Comparison of ENCODE assay signal across 28 cellular contexts in genomic region chr5:81435023-81435422, GRCh38. TPM values are rescaled to one million over a fixed set of nuclear protein-coding genes. Genes with fewer than 3 reads are reported as not detected.
DNase-seq lines count a peak whose midpoint lies in the region; TF ChIP-seq lines count a peak whose summit lies in the region.
"Had no signal": no experiment of that assay in that cellular context is flagged by ENCODE, and none has a peak within 500 bp of the region (broad histone marks: within the 10 kb centered on the region; RNA-seq: fewer than 3 reads in every experiment).

No MANE protein-coding gene starts in this region.

- H3K27ac Mint-ChIP-seq in Caco-2 (ENCODE audit: unreplicated experiment) (no peak overlapping the region), glutamatergic neuron (ENCODE audit: unreplicated experiment) (peak overlapping the region; percentile 52)
- H3K27ac Mint-ChIP-seq: CD14-positive monocyte; CD4-positive, CD25-positive, alpha-beta regulatory T cell; CD8-positive, alpha-beta memory T cell had no signal

- H3K27me3 Mint-ChIP-seq in Caco-2 (ENCODE audit: insufficient read depth, unreplicated experiment) (no peaks in the 10 kb centered on the region), glutamatergic neuron (ENCODE audit: unreplicated experiment) (no peaks in the 10 kb centered on the region)
- H3K27me3 Mint-ChIP-seq: CD4-positive, alpha-beta memory T cell; CD4-positive, CD25-positive, alpha-beta regulatory T cell; CD8-positive, alpha-beta memory T cell had no signal

- TF ChIP-seq CTCF in Caco-2 (IDR thresholded peaks at IDR 0.05; ENCODE audit: insufficient read depth in 1 of 2, low read depth in 1 of 2, low read length in 1 of 2, severe bottlenecking in 1 of 2, unreplicated experiment in 1 of 2) (no peak), HEK293 (tag by site-specific recombination; IDR thresholded peaks at IDR 0.05) (no peak), glutamatergic neuron (IDR thresholded peaks at IDR 0.05; ENCODE audit: partially characterized antibody, unreplicated experiment) (no peak)

- H3K36me3 ChIP-seq in Caco-2 (ENCODE audit: control insufficient read depth, insufficient read depth, low read length): no peaks in the 10 kb centered on the region
- H3K36me3 ChIP-seq in HEK293 (ENCODE audit: control insufficient read depth in 2 of 2, insufficient read depth in 1 of 2, low read length in 2 of 2): no peaks in the 10 kb centered on the region
- H3K36me3 ChIP-seq: BE2C had no signal

- intact Hi-C loops in Caco-2 (cut with micrococcal nuclease; ENCODE audit: unreplicated experiment): no loop called here

- no peaks in the 10 kb centered on the region for H3K9me3 ChIP-seq in Caco-2
- no peaks in the 10 kb centered on the region for H3K9me3 ChIP-seq in HEK293 (ENCODE audit: control insufficient read depth, insufficient read depth, low read depth, low read length)
- H3K9me3 ChIP-seq: A549, BE2C, BLaER1 had no signal

- no peak overlapping the region for H3K27ac ChIP-seq in HEK293 (ENCODE audit: extremely low read depth, low read depth, low read length)
- H3K27ac ChIP-seq: 22Rv1, A549, BLaER1 had no signal

- H3K27me3 ChIP-seq in Caco-2 (replicated peaks; ENCODE audit: control insufficient read depth, insufficient read depth, low read length): no peaks in the 10 kb centered on the region
- H3K27me3 ChIP-seq: BE2C, BLaER1 had no signal

- H3K4me1 ChIP-seq in Caco-2 (no peaks in the 10 kb centered on the region; the same call in 1 of the 2 replicates), HEK293 (ENCODE audit: control insufficient read depth, insufficient read depth, low read length) (no peaks in the 10 kb centered on the region)
- H3K4me1 ChIP-seq: A549, BE2C, BLaER1 had no signal

- peak; percentile 49 to 54 for DNase-seq in Caco-2
- no peak for DNase-seq in glutamatergic neuron
- DNase-seq in HuH-7 (ENCODE audit: low spot score): no peak
- no peak for DNase-seq in AML-193 (lab: John Stamatoyannopoulos, UW)
- no peak for DNase-seq in SKM-1 treated with dmso at 0.1 percent for 144 hours (lab: John Stamatoyannopoulos, UW; ENCODE audit: unreplicated experiment)
- DNase-seq: BE2C; C1 segment of cervical spinal cord; Calu3; CD4-positive, alpha-beta memory T cell; CD4-positive, CD25-positive, alpha-beta regulatory T cell; CD8-positive, alpha-beta memory T cell; COR-L47; DMS 273 treated with DMSO at 0.1 percent for 48 hours; DMS153; DMS53; DMS79; DND-41; EL; GDM1 had no signal

- H3K36me3 Mint-ChIP-seq in Caco-2 (ENCODE audit: insufficient read depth, unreplicated experiment) (no peaks in the 10 kb centered on the region), glutamatergic neuron (ENCODE audit: unreplicated experiment) (peaks cover 4% of the 10 kb centered on the region)

- peaks cover 14% of the 10 kb centered on the region for H3K4me1 Mint-ChIP-seq in Caco-2 (ENCODE audit: low read depth, unreplicated experiment)
- peaks cover 13% of the 10 kb centered on the region for H3K4me1 Mint-ChIP-seq in glutamatergic neuron (ENCODE audit: low read depth, unreplicated experiment)
- H3K4me1 Mint-ChIP-seq: CD14-positive monocyte; CD4-positive, alpha-beta memory T cell; CD4-positive, CD25-positive, alpha-beta regulatory T cell; CD8-positive, alpha-beta memory T cell had no signal

- BruUV-seq in Caco-2 (replicated peaks; lab: Mats Ljungman, UMichigan): no TSS peak

- no peaks in the 10 kb centered on the region for H3K9me3 Mint-ChIP-seq in Caco-2 (ENCODE audit: unreplicated experiment)
- peaks cover 3% of the 10 kb centered on the region for H3K9me3 Mint-ChIP-seq in glutamatergic neuron (ENCODE audit: unreplicated experiment)
- H3K9me3 Mint-ChIP-seq: CD14-positive monocyte; CD8-positive, alpha-beta memory T cell had no signal

- no peak overlapping the region for H3K4me3 Mint-ChIP-seq in Caco-2 (ENCODE audit: unreplicated experiment)
- H3K4me3 Mint-ChIP-seq in glutamatergic neuron (ENCODE audit: unreplicated experiment): no peak overlapping the region
- H3K4me3 Mint-ChIP-seq: CD14-positive monocyte; CD4-positive, alpha-beta memory T cell; CD4-positive, CD25-positive, alpha-beta regulatory T cell; CD8-positive, alpha-beta memory T cell had no signal

- H3K4me3 ChIP-seq in Caco-2 (ENCODE audit: low read depth, low read length) (no peak overlapping the region), HEK293 (ENCODE audit: low read depth, low read length) (no peak overlapping the region)
- H3K4me3 ChIP-seq: A549, BLaER1, GM12878 had no signal

- CTCF ChIA-PET in Caco-2 (lab: Charles Lee): no interaction called here
- CTCF ChIA-PET in HEK293 (lab: Yijun Ruan, JAX): no interaction called here

- POLR2A ChIA-PET in Caco-2 (lab: Charles Lee): no interaction called here
- POLR2A ChIA-PET in HEK293 (lab: Yijun Ruan, JAX): no interaction called here

TF ChIP-seq in HEK293, 187 proteins besides CTCF, POLR2A, EP300 and RAD21:
- TF ChIP-seq PRDM6 (tag by site-specific recombination; IDR thresholded peaks at IDR 0.05): peak; percentile 70
- no peak for TF ChIP-seq ZNF48 (tag by site-specific recombination; IDR thresholded peaks at IDR 0.05)
- TF ChIP-seq MZF1 (tag by site-specific recombination; IDR thresholded peaks at IDR 0.05; ENCODE audit: borderline replicate concordance): no peak
- peak; percentile 41 for TF ChIP-seq FEZF1 (tag by site-specific recombination; IDR thresholded peaks at IDR 0.05)

RNA-seq across cellular contexts. Expression of gene ACOT12, which starts 41.1 kb away (rescaled TPM):
- 1.4 TPM in 2 replicates for total RNA-seq in Caco-2 (2022)
- total RNA-seq in glutamatergic neuron (ENCODE audit: unreplicated experiment): not detected
- total RNA-seq: A172; CD4-positive, CD25-positive, alpha-beta regulatory T cell; CD8-positive, alpha-beta memory T cell; Daoy; G401; GM12878 had no signal

Comparison
In these comparisons a context has a peak if more than half of its experiments do, and no peak if none do; other contexts are left out.
1. DNase-seq: peak in Caco-2 (2 of 2); none in glutamatergic neuron (single experiment), HuH-7 (single experiment), AML-193 (0 of 2) and SKM-1 treated with dmso at 0.1 percent for 144 hours (single experiment).